ENCODE assay signal across 14 cellular contexts in the genomic region with DNA sequence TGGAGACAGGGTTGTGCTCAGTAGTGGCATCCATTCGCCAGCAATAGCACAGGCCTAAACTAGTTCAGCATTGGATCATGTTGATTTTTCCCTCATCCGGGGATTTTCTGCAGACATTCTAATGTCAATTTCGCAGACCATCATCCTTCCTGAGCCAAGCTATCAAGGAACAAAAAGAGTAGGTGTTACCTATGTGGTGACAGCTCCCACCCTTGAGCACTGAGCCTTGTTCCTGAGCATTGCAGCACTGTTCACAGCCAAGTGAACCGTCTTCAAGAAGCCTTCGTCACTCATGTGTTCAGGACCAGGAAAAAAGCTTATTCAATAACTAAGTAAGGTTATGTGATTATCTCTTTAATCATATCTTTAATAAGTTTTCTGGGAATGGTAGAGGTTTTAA.
A peak's percentile ranks its signal among the peaks of the same experiment; 100 is the strongest.
DNase-seq lines count a peak whose midpoint lies in the region; ATAC-seq lines count a peak whose summit lies in the region.
"Had no signal": no experiment of that assay in that cellular context is flagged by ENCODE, and none has a peak within 500 bp of the region (broad histone marks: within the 10 kb centered on the region; RNA-seq: fewer than 3 reads in every experiment).

No MANE protein-coding gene starts in this region.

- POLR2A ChIA-PET in naive thymus-derived CD8-positive, alpha-beta T cell (lab: Charles Lee) = no interaction called here

- peaks cover 0 to 21% (median 3%) of the 10 kb centered on the region in 9 donors for H3K9me3 Mint-ChIP-seq in naive thymus-derived CD8-positive, alpha-beta T cell

- H3K27ac ChIP-seq in caudate nucleus (ENCODE audit: low read depth, low read length) = peak overlapping the region; percentile 89
- peak overlapping the region; percentile 44 for H3K27ac ChIP-seq in temporal lobe (ENCODE audit: low read depth, low read length)

- H3K36me3 Mint-ChIP-seq in naive thymus-derived CD8-positive, alpha-beta T cell = no peaks in the 10 kb centered on the region
- H3K36me3 Mint-ChIP-seq: CD4-positive, alpha-beta memory T cell had no signal

- ATAC-seq in naive thymus-derived CD8-positive, alpha-beta T cell = no peak

- intact Hi-C loops in head of caudate nucleus (cut with DNase I) = no loop called here

- peaks cover 0 to 2% (median 0%) of the 10 kb centered on the region in 5 donors for H3K27me3 Mint-ChIP-seq in naive thymus-derived CD8-positive, alpha-beta T cell
- H3K27me3 Mint-ChIP-seq: CD4-positive, alpha-beta memory T cell had no signal

- no peak overlapping the region for H3K27ac Mint-ChIP-seq in naive thymus-derived CD8-positive, alpha-beta T cell
- H3K27ac Mint-ChIP-seq: CD4-positive, alpha-beta memory T cell; HFFc6 had no signal

- H3K4me1 Mint-ChIP-seq in naive thymus-derived CD8-positive, alpha-beta T cell = peaks cover 0 to 21% (median 14%) of the 10 kb centered on the region in 4 donors

- peak in 21 of 61 donors; percentile 8 to 86 (median 33) for DNase-seq in caudate nucleus (lab: John Stamatoyannopoulos, UW)
- DNase-seq in head of caudate nucleus = peak in 29 of 42 donors; percentile 11 to 83 (median 52)
- no peak for DNase-seq in NCI-H526 (lab: John Stamatoyannopoulos, UW)
- no peak for DNase-seq in naive thymus-derived CD8-positive, alpha-beta T cell
- no peak for DNase-seq in stimulated activated CD4-positive, alpha-beta T cell treated with anti-CD3 and anti-CD28 coated beads, Interleukin-2, amount 100 ng/mL, for 24 hours
- DNase-seq: 8988T; C1 segment of cervical spinal cord; CD4-positive, alpha-beta memory T cell; COR-L47; DMS153; DND-41; GOT3; HFFc6 had no signal

- no peak overlapping the region for H3K4me3 Mint-ChIP-seq in naive thymus-derived CD8-positive, alpha-beta T cell
- H3K4me3 Mint-ChIP-seq: CD4-positive, alpha-beta memory T cell; HFFc6 had no signal

Comparison
In these comparisons a context has a peak if more than half of its experiments do, and no peak if none do; other contexts are left out.
1. DNase-seq: peak in head of caudate nucleus (29 of 42); none in NCI-H526 (0 of 2), naive thymus-derived CD8-positive, alpha-beta T cell (0 of 10) and stimulated activated CD4-positive, alpha-beta T cell treated with anti-CD3 and anti-CD28 coated beads, Interleukin-2, amount 100 ng/mL, for 24 hours (0 of 2).